In the genomic region with DNA sequence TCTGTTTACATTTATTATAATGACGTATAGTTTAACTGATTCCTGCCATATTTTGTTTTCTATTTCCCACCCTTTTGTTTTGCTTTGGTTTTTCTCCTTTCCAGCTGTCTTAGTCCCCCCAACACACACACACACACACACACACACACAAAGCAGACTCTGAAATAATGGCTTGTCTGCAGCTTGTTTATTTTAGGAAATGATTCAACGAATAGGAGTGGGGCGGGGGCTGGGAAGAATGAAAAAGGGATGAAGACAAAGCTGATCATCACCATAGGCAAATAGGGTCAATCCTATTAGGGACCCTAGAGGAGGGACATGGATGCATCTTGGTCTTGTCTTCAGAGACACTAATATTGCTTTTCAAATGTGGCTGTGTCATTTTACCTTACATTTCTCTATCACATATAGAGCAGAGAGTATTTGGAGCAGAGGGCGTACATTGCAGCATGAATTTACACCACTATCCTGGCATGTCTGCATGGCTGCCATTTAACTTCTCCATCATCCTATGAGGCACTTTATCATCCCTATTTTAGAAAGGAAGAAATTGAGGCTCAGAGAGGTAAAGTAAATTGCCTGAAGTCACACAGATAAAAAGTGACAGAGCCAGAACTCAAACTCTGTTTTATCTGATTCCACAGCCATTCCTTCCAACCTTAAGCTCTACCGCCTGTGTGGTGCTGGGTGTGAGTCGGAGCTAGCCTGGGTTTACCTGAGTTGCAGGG, we compare ENCODE assay signal across 13 cellular contexts.
DNase-seq lines count a peak whose midpoint lies in the region; ATAC-seq, FAIRE-seq and TF ChIP-seq lines count a peak whose summit lies in the region.
"Had no signal": no experiment of that assay in that cellular context is flagged by ENCODE, and none has a peak within 500 bp of the region (broad histone marks: within the 10 kb centered on the region; RNA-seq: fewer than 3 reads in every experiment).

No MANE protein-coding gene starts in this region.

- peak overlapping the region; percentile 78 for H3K9ac ChIP-seq in GM23248
- H3K9ac ChIP-seq in fibroblast of lung (ENCODE audit: insufficient read depth, low read length), result no peak overlapping the region

- peaks cover 38% of the 10 kb centered on the region for H3F3A ChIP-seq in GM23248 (ENCODE audit: insufficient read depth)

- WGBS in GM23248 (ENCODE audit: low coverage in 1 of 2, low lambda C conversion rate in 2 of 2, missing lambda C conversion rate in 2 of 2), 2 experiments, result 57 to 67% methylated on average over 6 of the region's 6 CpGs
- WGBS in pancreas, 2 donors, result 66 to 69% methylated on average over 6 of the region's 6 CpGs

- no peak for TF ChIP-seq CTCF in fibroblast of lung (conservative IDR thresholded peaks at IDR 0.05 in 1 of 2, IDR thresholded peaks at IDR 0.05 in 1 of 2; ENCODE audit: low read depth in 1 of 2, low read length in 2 of 2)
- TF ChIP-seq CTCF in pancreas (IDR thresholded peaks at IDR 0.05), result no peak

- H2AFZ ChIP-seq in GM23248, result peak overlapping the region; percentile 14; the same call in 1 of the 2 replicates
- H2AFZ ChIP-seq in fibroblast of lung (ENCODE audit: low read length), result no peak overlapping the region

- no peaks in the 10 kb centered on the region for H3K79me2 ChIP-seq in GM23248 (ENCODE audit: insufficient read depth)
- no peaks in the 10 kb centered on the region for H3K79me2 ChIP-seq in fibroblast of lung (ENCODE audit: control insufficient read depth, insufficient read depth, low read length)

- ATAC-seq in pancreas (no peak), HG02981 (IDR thresholded peaks at IDR 0.05; ENCODE audit: unreplicated experiment) (no peak), GM21390 (IDR thresholded peaks at IDR 0.05; ENCODE audit: unreplicated experiment) (no peak)

- no peaks in the 10 kb centered on the region for H4K20me1 ChIP-seq in GM23248 (ENCODE audit: insufficient read depth)
- no peaks in the 10 kb centered on the region for H4K20me1 ChIP-seq in fibroblast of lung (ENCODE audit: control insufficient read depth, extremely low read depth, insufficient read depth, low read length)

- H3K9me3 ChIP-seq in GM23248 (ENCODE audit: low read depth), result no peaks in the 10 kb centered on the region
- H3K9me3 ChIP-seq in fibroblast of lung (ENCODE audit: control insufficient read depth, insufficient read depth, low read depth, low read length), result no peaks in the 10 kb centered on the region
- no peaks in the 10 kb centered on the region for H3K9me3 ChIP-seq in pancreas

- in situ Hi-C loops in GM23248 (cut with MboI), result no loop called here

- H3K4me1 ChIP-seq in GM23248 (ENCODE audit: insufficient read depth) (peaks cover 43% of the 10 kb centered on the region), fibroblast of lung (ENCODE audit: control insufficient read depth, extremely low read depth, insufficient read depth, low read length) (peaks cover 25% of the 10 kb centered on the region), pancreas (peaks cover 8 to 34% (median 17%) of the 10 kb centered on the region in 3 donors)

- DNase-seq in GM23248 (peak; percentile 51), RPMI7951 (ENCODE audit: low read depth) (peak; percentile 84), fibroblast of lung (ENCODE audit: low read depth in 2 of 2) (peak; percentile 79 to 95), pancreas (no peak), DMS153 (lab: John Stamatoyannopoulos, UW) (no peak), SIG-M5 (lab: John Stamatoyannopoulos, UW) (no peak)
- DNase-seq: activated B cell treated with CpG ODN at 0.5 μM for 24 hours; activated naive CD4-positive, alpha-beta T cell treated with anti-CD3 and anti-CD28 coated beads for 36 hours; DMS79; glutamatergic neuron; posterior cingulate gyrus had no signal

- H3K4me2 ChIP-seq in GM23248 (ENCODE audit: unreplicated experiment) (peak overlapping the region; percentile 66), fibroblast of lung (ENCODE audit: extremely low read depth, insufficient read depth, low read length) (peak overlapping the region; percentile 7)

- H3K36me3 ChIP-seq in GM23248 (ENCODE audit: low read depth) (no peaks in the 10 kb centered on the region), fibroblast of lung (ENCODE audit: control insufficient read depth, insufficient read depth, low read length) (no peaks in the 10 kb centered on the region), pancreas (no peaks in the 10 kb centered on the region)

- no peak for FAIRE-seq in pancreas (lab: Jason Lieb, UNC)

- H3K27me3 ChIP-seq in GM23248 (replicated peaks; ENCODE audit: insufficient read depth), result no peaks in the 10 kb centered on the region
- no peaks in the 10 kb centered on the region for H3K27me3 ChIP-seq in fibroblast of lung (ENCODE audit: control insufficient read depth, insufficient read depth, low read length)
- H3K27me3 ChIP-seq in pancreas, result no peaks in the 10 kb centered on the region

- H3K9me2 ChIP-seq in GM23248 (ENCODE audit: insufficient read depth), result no peaks in the 10 kb centered on the region

- H3K27ac ChIP-seq in GM23248 (peak overlapping the region; percentile 98), fibroblast of lung (ENCODE audit: insufficient read depth, low read length) (peak overlapping the region; percentile 76), pancreas (peak overlapping the region in 3 of 4 donors; percentile 87 to 93 (median 88))

- H3K4me3 ChIP-seq in GM23248, result 0 out of 2 replicates have a peak overlapping the region, but pooled peaks have one; percentile 27
- H3K4me3 ChIP-seq in fibroblast of lung (replicated peaks in 1 of 4; ENCODE audit: control extremely low read depth in 1 of 4, insufficient read depth in 1 of 4, low read depth in 3 of 4, low read length in 4 of 4), result no peak overlapping the region
- no peak overlapping the region for H3K4me3 ChIP-seq in pancreas

- intact Hi-C loops in pancreas (cut with DNase I), result no loop called here

Comparison
In these comparisons a context has a peak if more than half of its experiments do, and no peak if none do; other contexts are left out.
1. DNase-seq: peak in GM23248 (single experiment), RPMI7951 (single experiment) and fibroblast of lung (2 of 2); none in pancreas (0 of 6), DMS153 (single experiment) and SIG-M5 (single experiment).
2. Peak in every context shown above with its lines, with median percentiles within 50 percentile points of each other: H3K27ac ChIP-seq.